Comparison of ENCODE assay signal across 9 cellular contexts in the genomic region with DNA sequence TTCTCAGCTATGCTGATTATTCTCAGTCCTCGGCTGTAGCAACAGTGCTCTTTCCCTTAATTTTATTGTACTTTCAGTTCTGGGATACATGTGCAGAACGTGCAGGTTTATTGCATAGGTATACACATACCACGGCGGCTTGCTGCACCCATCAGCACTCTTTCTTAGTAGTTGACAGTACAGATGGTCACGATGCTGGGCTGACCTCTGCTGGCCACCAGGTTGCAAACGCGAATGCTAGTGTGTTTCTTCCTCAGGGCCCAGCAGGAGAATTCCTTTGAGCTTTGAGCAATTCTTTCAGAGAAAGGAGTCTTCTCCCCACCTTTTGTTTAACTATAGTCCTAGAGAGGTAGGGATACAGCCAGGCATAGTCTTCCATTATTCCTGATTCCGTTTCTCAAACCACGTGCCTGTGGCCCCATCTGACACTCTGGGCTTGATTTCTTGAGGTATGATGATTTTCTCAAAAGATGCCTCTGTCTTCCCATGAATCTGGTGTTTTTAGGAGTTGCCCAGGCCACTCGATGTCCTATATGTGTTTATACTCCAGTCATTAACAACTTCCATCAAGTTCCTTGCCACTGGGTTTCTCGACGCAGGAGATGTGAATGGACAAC. TPM values are rescaled to one million over a fixed set of nuclear protein-coding genes. Genes with fewer than 3 reads are reported as not detected.
A peak's percentile ranks its signal among the peaks of the same experiment; 100 is the strongest.
DNase-seq lines count a peak whose midpoint lies in the region; ATAC-seq, FAIRE-seq and TF ChIP-seq lines count a peak whose summit lies in the region.
"Had no signal": no experiment of that assay in that cellular context is flagged by ENCODE, and none has a peak within 500 bp of the region (broad histone marks: within the 10 kb centered on the region; RNA-seq: fewer than 3 reads in every experiment).

No MANE protein-coding gene starts in this region.

- H3K4me3 Mint-ChIP-seq in activated CD4-positive, alpha-beta memory T cell treated with anti-CD3 and anti-CD28 coated beads for 36 hours, result no peak overlapping the region
- no peak overlapping the region for H3K4me3 Mint-ChIP-seq in activated CD4-positive, alpha-beta memory T cell treated with anti-CD3 and anti-CD28 coated beads, Interleukin-2, amount 10 ng/mL, durations not matched to agents 7 days and 5 days

- H3K4me1 ChIP-seq in NT2/D1 (ENCODE audit: insufficient read depth, insufficient read length), result no peaks in the 10 kb centered on the region

- TF ChIP-seq CTCF in fibroblast of the aortic adventitia (IDR thresholded peaks at IDR 0.05; ENCODE audit: insufficient read depth, low read length), result no peak

- no peaks in the 10 kb centered on the region for H3K9me3 Mint-ChIP-seq in activated CD4-positive, alpha-beta memory T cell treated with anti-CD3 and anti-CD28 coated beads for 36 hours
- no peaks in the 10 kb centered on the region for H3K9me3 Mint-ChIP-seq in activated CD4-positive, alpha-beta memory T cell treated with anti-CD3 and anti-CD28 coated beads, Interleukin-2, amount 10 ng/mL, durations not matched to agents 7 days and 5 days

- H3K36me3 Mint-ChIP-seq in activated CD4-positive, alpha-beta memory T cell treated with anti-CD3 and anti-CD28 coated beads for 36 hours, result no peaks in the 10 kb centered on the region
- no peaks in the 10 kb centered on the region for H3K36me3 Mint-ChIP-seq in activated CD4-positive, alpha-beta memory T cell treated with anti-CD3 and anti-CD28 coated beads, Interleukin-2, amount 10 ng/mL, durations not matched to agents 7 days and 5 days (ENCODE audit: low read depth)

- ATAC-seq in GM21367 (IDR thresholded peaks at IDR 0.05; ENCODE audit: unreplicated experiment), result no peak

- no peak for FAIRE-seq in frontal cortex (lab: Jason Lieb, UNC)

- no peak overlapping the region for H3K9ac ChIP-seq in NT2/D1 (ENCODE audit: insufficient read length, low read depth)

- H3K27me3 Mint-ChIP-seq in activated CD4-positive, alpha-beta memory T cell treated with anti-CD3 and anti-CD28 coated beads for 36 hours, result no peaks in the 10 kb centered on the region
- no peaks in the 10 kb centered on the region for H3K27me3 Mint-ChIP-seq in activated CD4-positive, alpha-beta memory T cell treated with anti-CD3 and anti-CD28 coated beads, Interleukin-2, amount 10 ng/mL, durations not matched to agents 7 days and 5 days

- intact Hi-C loops in activated CD4-positive, alpha-beta memory T cell treated with anti-CD3 and anti-CD28 coated beads for 36 hours (cut with micrococcal nuclease), result no loop called here
- intact Hi-C loops in posterior cingulate gyrus (cut with DNase I), result loop anchor here (1.0 to 2.0 kb wide), 2 partner anchors 539 to 575 kb away; no protein-coding TSS in a partner anchor

- H3K4me1 Mint-ChIP-seq in activated CD4-positive, alpha-beta memory T cell treated with anti-CD3 and anti-CD28 coated beads for 36 hours (ENCODE audit: low read depth), result no peaks in the 10 kb centered on the region
- no peaks in the 10 kb centered on the region for H3K4me1 Mint-ChIP-seq in activated CD4-positive, alpha-beta memory T cell treated with anti-CD3 and anti-CD28 coated beads, Interleukin-2, amount 10 ng/mL, durations not matched to agents 7 days and 5 days

- no peaks in the 10 kb centered on the region for H3K9me3 ChIP-seq in NT2/D1 (ENCODE audit: insufficient read depth, low read length)
- H3K9me3 ChIP-seq: neutrophil had no signal

- H3K4me3 ChIP-seq in NT2/D1 (ENCODE audit: insufficient read length, low read depth), result no peak overlapping the region
- no peak overlapping the region for H3K4me3 ChIP-seq in fibroblast of the aortic adventitia (ENCODE audit: low read depth, low read length)

- H3K27me3 ChIP-seq in NT2/D1 (ENCODE audit: insufficient read depth, insufficient read length), result no peaks in the 10 kb centered on the region
- H3K27me3 ChIP-seq: neutrophil had no signal

- H3K27ac Mint-ChIP-seq in activated CD4-positive, alpha-beta memory T cell treated with anti-CD3 and anti-CD28 coated beads for 36 hours, result no peak overlapping the region
- H3K27ac Mint-ChIP-seq in activated CD4-positive, alpha-beta memory T cell treated with anti-CD3 and anti-CD28 coated beads, Interleukin-2, amount 10 ng/mL, durations not matched to agents 7 days and 5 days, result no peak overlapping the region

- no peaks in the 10 kb centered on the region for H3K36me3 ChIP-seq in NT2/D1 (ENCODE audit: insufficient read depth, insufficient read length, low read length)
- H3K36me3 ChIP-seq: neutrophil had no signal

- CTCF ChIA-PET in activated CD4-positive, alpha-beta memory T cell treated with anti-CD3 and anti-CD28 coated beads for 36 hours (lab: Charles Lee), result no interaction called here
- CTCF ChIA-PET in activated CD4-positive, alpha-beta memory T cell treated with anti-CD3 and anti-CD28 coated beads, Interleukin-2, amount 10 ng/mL, durations not matched to agents 7 days and 5 days (lab: Charles Lee), result no interaction called here

- POLR2A ChIA-PET in activated CD4-positive, alpha-beta memory T cell treated with anti-CD3 and anti-CD28 coated beads for 36 hours (lab: Charles Lee), result no interaction called here
- POLR2A ChIA-PET in activated CD4-positive, alpha-beta memory T cell treated with anti-CD3 and anti-CD28 coated beads, Interleukin-2, amount 10 ng/mL, durations not matched to agents 7 days and 5 days (lab: Charles Lee), result no interaction called here

- DNase-seq in activated CD4-positive, alpha-beta memory T cell treated with anti-CD3 and anti-CD28 coated beads for 36 hours, result peak; percentile 9
- no peak for DNase-seq in activated CD4-positive, alpha-beta memory T cell treated with anti-CD3 and anti-CD28 coated beads, Interleukin-2, amount 10 ng/mL, durations not matched to agents 7 days and 5 days
- DNase-seq in NT2/D1 (ENCODE audit: low read depth, low spot score) (peak; percentile 80), fibroblast of the aortic adventitia (ENCODE audit: low read depth) (peak; percentile 3), posterior cingulate gyrus (peak; percentile 39 to 95 (median 68)), frontal cortex (ENCODE audit: low spot score in 2 of 2) (no peak)
- DNase-seq in stimulated activated CD4-positive, alpha-beta T cell treated with anti-CD3 and anti-CD28 coated beads, Interleukin-12 subunit alpha, Interleukin-12 subunit beta, amount 100 ng/mL, for 4 hours, result no peak

RNA-seq across cellular contexts. Expression of a gene that starts 48.9 kb away (rescaled TPM):
- not detected for total RNA-seq in activated CD4-positive, alpha-beta memory T cell treated with anti-CD3 and anti-CD28 coated beads for 36 hours
- not detected for total RNA-seq in activated CD4-positive, alpha-beta memory T cell treated with anti-CD3 and anti-CD28 coated beads, Interleukin-2, amount 10 ng/mL, durations not matched to agents 7 days and 5 days
- total RNA-seq in fibroblast of the aortic adventitia (ENCODE audit: low replicate concordance) (not detected in 2 replicates), frontal cortex (not detected)

Comparison
In these comparisons a context has a peak if more than half of its experiments do, and no peak if none do; other contexts are left out.
1. DNase-seq: peak in activated CD4-positive, alpha-beta memory T cell treated with anti-CD3 and anti-CD28 coated beads for 36 hours (single experiment), NT2/D1 (single experiment), fibroblast of the aortic adventitia (single experiment) and posterior cingulate gyrus (10 of 10); none in activated CD4-positive, alpha-beta memory T cell treated with anti-CD3 and anti-CD28 coated beads, Interleukin-2, amount 10 ng/mL, durations not matched to agents 7 days and 5 days (single experiment), frontal cortex (0 of 2) and stimulated activated CD4-positive, alpha-beta T cell treated with anti-CD3 and anti-CD28 coated beads, Interleukin-12 subunit alpha, Interleukin-12 subunit beta, amount 100 ng/mL, for 4 hours (single experiment).